In the genomic region with DNA sequence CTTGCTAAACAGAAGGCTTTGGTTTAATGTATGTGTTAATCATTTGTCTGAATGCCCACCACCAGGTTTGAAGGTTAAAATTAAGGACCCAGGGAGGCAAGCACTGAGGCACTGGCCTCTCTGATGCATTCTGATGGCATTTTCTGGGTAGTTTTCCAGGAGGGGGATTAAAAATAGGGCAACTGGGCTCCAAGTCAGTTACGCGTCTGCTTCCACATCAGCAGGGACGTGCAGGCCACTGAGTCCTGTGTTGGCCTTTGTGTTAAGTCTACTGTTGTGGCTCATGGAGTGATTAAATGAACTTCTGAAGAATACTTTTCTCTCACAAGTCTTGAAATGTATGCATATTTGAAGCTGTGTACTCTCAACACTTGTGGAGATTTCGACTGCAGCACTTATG, we compare ENCODE assay signal across 20 cellular contexts. TPM values are rescaled to one million over a fixed set of nuclear protein-coding genes. Genes with fewer than 3 reads are reported as not detected.
DNase-seq lines count a peak whose midpoint lies in the region; ATAC-seq, FAIRE-seq and TF ChIP-seq lines count a peak whose summit lies in the region.
"Had no signal": no experiment of that assay in that cellular context is flagged by ENCODE, and none has a peak within 500 bp of the region (broad histone marks: within the 10 kb centered on the region; RNA-seq: fewer than 3 reads in every experiment).

No MANE protein-coding gene starts in this region.

- in situ Hi-C loops in HepG2 (cut with HindIII; ENCODE audit: extremely low pct_ligation_motif_present, low pct_unique_long_range_greater_than_20kb) = no loop called here

- intact Hi-C loops in HepG2 (cut with micrococcal nuclease; ENCODE audit: unreplicated experiment) = no loop called here
- intact Hi-C loops in right lobe of liver (cut with DNase I) = no loop called here

- no peak for TF ChIP-seq POLR2A in HepG2 (IDR thresholded peaks at IDR 0.05; ENCODE audit: insufficient read depth in 1 of 2, low read depth in 2 of 2, low read length in 2 of 2)
- no peak for TF ChIP-seq POLR2A in right lobe of liver (IDR thresholded peaks at IDR 0.05)

- no peaks in the 10 kb centered on the region for H3K9me3 Mint-ChIP-seq in stimulated activated effector memory CD8-positive, alpha-beta T cell treated with anti-CD3 and anti-CD28 coated beads, Interleukin-12 subunit alpha, Interleukin-12 subunit beta, amount 100 ng/mL, for 72 hours
- H3K9me3 Mint-ChIP-seq: CD4-positive, alpha-beta memory T cell; GM23338; H9 had no signal

- H3K79me2 ChIP-seq in HepG2 (ENCODE audit: insufficient read depth, low read length) (no peaks in the 10 kb centered on the region), Karpas-422 (ENCODE audit: low read length) (no peaks in the 10 kb centered on the region)

- DNase-seq in HepG2 (ENCODE audit: low spot score) (no peak), right lobe of liver (no peak), Karpas-422 (no peak), NCI-H146 (lab: John Stamatoyannopoulos, UW) (no peak), amygdala (lab: John Stamatoyannopoulos, UW) (no peak)
- no peak for DNase-seq in stimulated activated effector memory CD8-positive, alpha-beta T cell treated with anti-CD3 and anti-CD28 coated beads, Interleukin-12 subunit alpha, Interleukin-12 subunit beta, amount 100 ng/mL, for 72 hours (ENCODE audit: low spot score in 2 of 2)
- DNase-seq: C1 segment of cervical spinal cord; CD4-positive, alpha-beta memory T cell; DMS 273 treated with DMSO at 0.1 percent for 48 hours; DMS79; EL; GDM1; H9 had no signal

- CTCF ChIA-PET in HepG2 (lab: Yijun Ruan, JAX; ENCODE audit: low intra/inter-chr PET ratio, low total read pairs) = no interaction called here

- H3K9me2 ChIP-seq in Karpas-422 (replicated peaks; ENCODE audit: insufficient read depth, low read length) = no peaks in the 10 kb centered on the region

- H3K36me3 ChIP-seq in HepG2 (replicated peaks in 1 of 2; ENCODE audit: control insufficient read depth in 1 of 2, insufficient read depth in 2 of 2, low read length in 2 of 2) (peaks cover 36 to 70% of the 10 kb centered on the region in 2 experiments), right lobe of liver (peaks cover 0 to 88% (median 40%) of the 10 kb centered on the region in 4 donors), Karpas-422 (ENCODE audit: insufficient read depth, low read length) (peaks cover 63% of the 10 kb centered on the region), neutrophil (peaks cover 100% of the 10 kb centered on the region)

- no peak overlapping the region for H3K4me3 ChIP-seq in HepG2 (replicated peaks in 1 of 3; ENCODE audit: insufficient read depth in 1 of 3, low read depth in 2 of 3, low read length in 3 of 3)
- H3K4me3 ChIP-seq in right lobe of liver = no peak overlapping the region
- H3K4me3 ChIP-seq in Karpas-422 (ENCODE audit: low read length) = no peak overlapping the region
- H3K4me3 ChIP-seq in neutrophil (ENCODE audit: low read depth in 1 of 2, low read length in 1 of 2) = no peak overlapping the region
- H3K4me3 ChIP-seq: GM12878, GM23338 had no signal

- H3K4me2 ChIP-seq in HepG2 (ENCODE audit: low read depth, low read length) (0 out of 2 replicates have a peak overlapping the region, but pooled peaks have one; percentile 41), Karpas-422 (ENCODE audit: low read depth, low read length, poor library complexity, severe bottlenecking) (peak overlapping the region; percentile 40)
- H3K4me2 ChIP-seq: GM23338 had no signal

- no peak for TF ChIP-seq CTCF in HepG2 (CRISPR knock-in tag; IDR thresholded peaks at IDR 0.05)
- TF ChIP-seq CTCF in right lobe of liver (IDR thresholded peaks at IDR 0.05) = no peak
- TF ChIP-seq CTCF in neutrophil (IDR thresholded peaks at IDR 0.05) = no peak

- no peak for FAIRE-seq in HepG2 (lab: Jason Lieb, UNC)
- FAIRE-seq: D721Med, GM12878, GM19239 had no signal

- H3K4me3 Mint-ChIP-seq in stimulated activated effector memory CD8-positive, alpha-beta T cell treated with anti-CD3 and anti-CD28 coated beads, Interleukin-12 subunit alpha, Interleukin-12 subunit beta, amount 100 ng/mL, for 72 hours = no peak overlapping the region
- H3K4me3 Mint-ChIP-seq: CD4-positive, alpha-beta memory T cell; GM23338; H9 had no signal

- POLR2A ChIA-PET in HepG2 (lab: Yijun Ruan, JAX) = interaction anchor here (0.8 to 3.0 kb wide), 6 partner anchors 10 to 57 kb away, joined by 3 to 23 read pairs (median 4); a partner anchor contains a TSS

- TF ChIP-seq RAD21 in HepG2 (CRISPR knock-in tag; IDR thresholded peaks at IDR 0.05) = no peak

- ATAC-seq in HepG2 = peak; percentile 10; the same call in 1 of the 3 replicates
- ATAC-seq in right lobe of liver = no peak
- no peak for ATAC-seq in stimulated activated effector memory CD8-positive, alpha-beta T cell treated with anti-CD3 and anti-CD28 coated beads, Interleukin-12 subunit alpha, Interleukin-12 subunit beta, amount 100 ng/mL, for 72 hours
- ATAC-seq in HG02852 (IDR thresholded peaks at IDR 0.05; ENCODE audit: unreplicated experiment) = no peak
- ATAC-seq: GM12878, GM23338, HCT116 had no signal

- no TSS peak for BruUV-seq in HepG2 (replicated peaks; lab: Mats Ljungman, UMichigan)

- 98% methylated on average over 4 of the region's 4 CpGs for WGBS in HepG2 (ENCODE audit: low lambda C conversion rate)
- WGBS in right lobe of liver (ENCODE audit: insufficient coverage, low coverage, low lambda C conversion rate, missing lambda C conversion rate) = 96% methylated on average over 3 of the region's 4 CpGs

- H3K27ac ChIP-seq in HepG2 (ENCODE audit: extremely low read length, insufficient read depth, low read length) (peak overlapping the region; percentile 69), right lobe of liver (no peak overlapping the region), Karpas-422 (ENCODE audit: low read length) (peak overlapping the region; percentile 90), neutrophil (peak overlapping the region; percentile 0)

- no peak for TF ChIP-seq EP300 in HepG2 (IDR thresholded peaks at IDR 0.05; ENCODE audit: low read depth in 2 of 2, low read length in 2 of 2)
- no peak for TF ChIP-seq EP300 in HepG2 (CRISPR knock-in tag; IDR thresholded peaks at IDR 0.05; ENCODE audit: borderline replicate concordance)

- peaks cover 6% of the 10 kb centered on the region for H3K4me1 Mint-ChIP-seq in stimulated activated effector memory CD8-positive, alpha-beta T cell treated with anti-CD3 and anti-CD28 coated beads, Interleukin-12 subunit alpha, Interleukin-12 subunit beta, amount 100 ng/mL, for 72 hours
- H3K4me1 Mint-ChIP-seq: GM23338, H9 had no signal

- peaks cover 100% of the 10 kb centered on the region for H3K36me3 Mint-ChIP-seq in stimulated activated effector memory CD8-positive, alpha-beta T cell treated with anti-CD3 and anti-CD28 coated beads, Interleukin-12 subunit alpha, Interleukin-12 subunit beta, amount 100 ng/mL, for 72 hours

- H4K20me1 ChIP-seq in HepG2 (ENCODE audit: insufficient read depth, low read length) (no peaks in the 10 kb centered on the region), Karpas-422 (ENCODE audit: insufficient read depth, low read depth, low read length) (no peaks in the 10 kb centered on the region)

- no peaks in the 10 kb centered on the region for H3K27me3 ChIP-seq in HepG2 (ENCODE audit: control insufficient read depth in 1 of 2, insufficient read depth in 2 of 2, low read length in 2 of 2)
- H3K27me3 ChIP-seq in right lobe of liver = no peaks in the 10 kb centered on the region
- H3K27me3 ChIP-seq in Karpas-422 (ENCODE audit: low read length) = no peaks in the 10 kb centered on the region
- no peaks in the 10 kb centered on the region for H3K27me3 ChIP-seq in neutrophil

- H3K9ac ChIP-seq in HepG2 (ENCODE audit: insufficient read depth, low read depth, low read length) (no peak overlapping the region), Karpas-422 (ENCODE audit: low read length) (no peak overlapping the region)

- H2AFZ ChIP-seq in HepG2 (ENCODE audit: low read length) = no peak overlapping the region
- H2AFZ ChIP-seq in Karpas-422 (ENCODE audit: low read length) = no peak overlapping the region
- H2AFZ ChIP-seq: GM23338 had no signal

- H3K27ac Mint-ChIP-seq in stimulated activated effector memory CD8-positive, alpha-beta T cell treated with anti-CD3 and anti-CD28 coated beads, Interleukin-12 subunit alpha, Interleukin-12 subunit beta, amount 100 ng/mL, for 72 hours = peak overlapping the region; percentile 46
- H3K27ac Mint-ChIP-seq: CD4-positive, alpha-beta memory T cell; GM23338; H9 had no signal

- H3K9me3 ChIP-seq in HepG2 (ENCODE audit: low read length) (no peaks in the 10 kb centered on the region), right lobe of liver (no peaks in the 10 kb centered on the region), Karpas-422 (ENCODE audit: low read length) (no peaks in the 10 kb centered on the region), neutrophil (no peaks in the 10 kb centered on the region)

- H3K4me1 ChIP-seq in HepG2 (ENCODE audit: insufficient read depth, low read length) (peaks cover 48% of the 10 kb centered on the region), right lobe of liver (peaks cover 0 to 10% (median 2%) of the 10 kb centered on the region in 4 donors), Karpas-422 (ENCODE audit: low read length) (peaks cover 56% of the 10 kb centered on the region), neutrophil (ENCODE audit: control insufficient read depth in 1 of 2, insufficient read depth in 1 of 2, low read depth in 1 of 2, low read length in 1 of 2) (no peaks in the 10 kb centered on the region)

RNA-seq across cellular contexts. Expression of a gene that starts 26.9 kb away (rescaled TPM):
- total RNA-seq in HepG2 (2016; rRNA removed; fragmentation: Illumina TruSeq; extraction: Trizol) (8.7 and 12.6 TPM in 2 replicates), right lobe of liver (10 to 100 TPM; 17.2 to 44.2 (median 31.2) TPM)
- total RNA-seq in HepG2 (2016; cell fraction: cytosol; rRNA removed; fragmentation: Illumina TruSeq; extraction: Trizol; ENCODE audit: low read depth) = 4.7 and 4.9 TPM in 2 replicates
- total RNA-seq in HepG2 (2016; cell fraction: insoluble cytoplasmic fraction; rRNA removed; fragmentation: Illumina TruSeq; extraction: Trizol) = 9.0 and 11.2 TPM in 2 replicates
- 5.9 and 7.4 TPM in 2 replicates for total RNA-seq in HepG2 (2016; cell fraction: membrane; rRNA removed; fragmentation: Illumina TruSeq; extraction: Trizol)
- 15.1 and 17.8 TPM in 2 replicates for total RNA-seq in HepG2 (2016; cell fraction: nucleus; rRNA removed; fragmentation: Illumina TruSeq; extraction: Trizol)
- polyA plus RNA-seq in HepG2 (2011; rRNA removed) = 19.3 and 20.7 TPM in 2 replicates
- polyA plus RNA-seq in HepG2 (2011; cell fraction: cytosol; rRNA removed) = 8.5 and 11.8 TPM in 2 replicates
- polyA plus RNA-seq in HepG2 (2011; cell fraction: nucleus; rRNA removed) = 53.5 and 61.6 TPM in 2 replicates
- polyA plus RNA-seq in HepG2 (2012) = 29.8 and 37.5 TPM in 2 replicates
- 0.89 and 1.4 TPM in 2 replicates for polyA plus RNA-seq in HepG2 (2016; cell fraction: cytosol; fragmentation: Illumina TruSeq; extraction: Trizol; ENCODE audit: low read depth)
- polyA plus RNA-seq in HepG2 (2016; cell fraction: insoluble cytoplasmic fraction; fragmentation: Illumina TruSeq; extraction: Trizol; ENCODE audit: low read depth) = 13.1 and 15.0 TPM in 2 replicates
- polyA plus RNA-seq in HepG2 (2016; cell fraction: membrane; fragmentation: Illumina TruSeq; extraction: Trizol; ENCODE audit: low read depth) = 3.1 and 3.3 TPM in 2 replicates
- polyA plus RNA-seq in HepG2 (2016; cell fraction: nucleus; fragmentation: Illumina TruSeq; extraction: Trizol; ENCODE audit: insufficient read depth, low read depth) = 23.8 and 27.5 TPM in 2 replicates
- polyA minus RNA-seq in HepG2 (2011; rRNA and poly(A)+ RNA removed; ENCODE audit: low replicate concordance) = 27.6 and 72.5 TPM in 2 replicates
- 18.2 and 19.5 TPM in 2 replicates for polyA minus RNA-seq in HepG2 (2011; cell fraction: cytosol; rRNA and poly(A)+ RNA removed)
- polyA minus RNA-seq in HepG2 (2011; cell fraction: nucleus; rRNA and poly(A)+ RNA removed) = 76.6 and 109 TPM in 2 replicates
- 58.6 and 73.1 TPM in 2 replicates for total RNA-seq in Karpas-422 (2014; rRNA removed; shearing (Covaris generic); ENCODE audit: low replicate concordance)

RNA-seq across cellular contexts. Expression of a gene that starts 34.0 kb away (rescaled TPM):
- 72.5 and 79.2 TPM in 2 replicates for total RNA-seq in HepG2 (2016; rRNA removed; fragmentation: Illumina TruSeq; extraction: Trizol)
- total RNA-seq in HepG2 (2016; cell fraction: cytosol; rRNA removed; fragmentation: Illumina TruSeq; extraction: Trizol; ENCODE audit: low read depth) = 47.5 and 49.3 TPM in 2 replicates
- 69.0 and 72.8 TPM in 2 replicates for total RNA-seq in HepG2 (2016; cell fraction: insoluble cytoplasmic fraction; rRNA removed; fragmentation: Illumina TruSeq; extraction: Trizol)
- 108 and 112 TPM in 2 replicates for total RNA-seq in HepG2 (2016; cell fraction: membrane; rRNA removed; fragmentation: Illumina TruSeq; extraction: Trizol)
- total RNA-seq in HepG2 (2016; cell fraction: nucleus; rRNA removed; fragmentation: Illumina TruSeq; extraction: Trizol) = 36.9 and 40.9 TPM in 2 replicates
- polyA plus RNA-seq in HepG2 (2011; rRNA removed) = 40.9 and 42.0 TPM in 2 replicates
- polyA plus RNA-seq in HepG2 (2011; cell fraction: cytosol; rRNA removed) = 55.5 and 55.6 TPM in 2 replicates
- polyA plus RNA-seq in HepG2 (2011; cell fraction: nucleus; rRNA removed) = 40.4 and 42.4 TPM in 2 replicates
- 51.9 and 69.8 TPM in 2 replicates for polyA plus RNA-seq in HepG2 (2012)
- 33.1 and 37.3 TPM in 2 replicates for polyA plus RNA-seq in HepG2 (2016; cell fraction: cytosol; fragmentation: Illumina TruSeq; extraction: Trizol; ENCODE audit: low read depth)
- 63.0 and 67.7 TPM in 2 replicates for polyA plus RNA-seq in HepG2 (2016; cell fraction: insoluble cytoplasmic fraction; fragmentation: Illumina TruSeq; extraction: Trizol; ENCODE audit: low read depth)
- 61.4 and 61.5 TPM in 2 replicates for polyA plus RNA-seq in HepG2 (2016; cell fraction: membrane; fragmentation: Illumina TruSeq; extraction: Trizol; ENCODE audit: low read depth)
- polyA plus RNA-seq in HepG2 (2016; cell fraction: nucleus; fragmentation: Illumina TruSeq; extraction: Trizol; ENCODE audit: insufficient read depth, low read depth) = 37.9 and 47.5 TPM in 2 replicates
- polyA minus RNA-seq in HepG2 (2011; rRNA and poly(A)+ RNA removed; ENCODE audit: low replicate concordance) = 26.4 and 52.5 TPM in 2 replicates
- 59.4 and 68.5 TPM in 2 replicates for polyA minus RNA-seq in HepG2 (2011; cell fraction: cytosol; rRNA and poly(A)+ RNA removed)
- 57.7 and 67.5 TPM in 2 replicates for polyA minus RNA-seq in HepG2 (2011; cell fraction: nucleus; rRNA and poly(A)+ RNA removed)
- 10 to 100 TPM in 1 of 6 experiments, 1 to 10 TPM in 5; 3.6 to 10.2 (median 6.9) TPM for total RNA-seq in right lobe of liver
- total RNA-seq in Karpas-422 (2014; rRNA removed; shearing (Covaris generic); ENCODE audit: low replicate concordance) = 39.4 and 63.0 TPM in 2 replicates

Comparison
In these comparisons a context has a peak if more than half of its experiments do, and no peak if none do; other contexts are left out.
1. H3K27ac ChIP-seq: peak in HepG2 (single experiment), Karpas-422 (single experiment) and neutrophil (single experiment); none in right lobe of liver (0 of 3).